In the genomic region with DNA sequence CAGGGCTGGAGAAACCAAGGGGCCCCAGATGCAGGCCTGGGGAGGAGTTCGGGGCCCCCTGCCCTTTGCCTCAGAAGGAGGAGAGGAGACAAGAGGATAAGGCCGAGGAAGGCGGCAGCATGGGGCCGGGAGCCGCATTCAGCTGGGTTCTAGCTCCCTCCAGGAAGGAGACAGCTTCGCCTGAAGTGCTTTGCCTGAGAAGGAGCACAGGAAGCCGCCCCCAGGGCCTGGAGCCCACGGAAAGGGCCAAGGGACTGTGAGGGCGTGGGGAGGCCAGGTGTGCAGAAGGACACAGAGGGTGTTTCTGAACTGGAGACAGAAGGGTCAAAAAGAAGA, we compare ENCODE assay signal across 19 cellular contexts.
DNase-seq lines count a peak whose midpoint lies in the region; ATAC-seq and TF ChIP-seq lines count a peak whose summit lies in the region.
"Had no signal": no experiment of that assay in that cellular context is flagged by ENCODE, and none has a peak within 500 bp of the region (broad histone marks: within the 10 kb centered on the region; RNA-seq: fewer than 3 reads in every experiment).

No MANE protein-coding gene starts in this region.

- no peak overlapping the region for H3K4me3 ChIP-seq in BLaER1
- no peak overlapping the region for H3K4me3 ChIP-seq in Caco-2 (ENCODE audit: low read depth, low read length)

- H3K36me3 ChIP-seq in BLaER1 (peaks cover 66% of the 10 kb centered on the region), Caco-2 (ENCODE audit: control insufficient read depth, insufficient read depth, low read length) (no peaks in the 10 kb centered on the region)

- CTCF ChIA-PET in Caco-2 (lab: Charles Lee), result no interaction called here

- no peaks in the 10 kb centered on the region for H3K27me3 Mint-ChIP-seq in T-helper 1 cell treated with Interleukin-12 subunit alpha and Interleukin-12 subunit beta and Interleukin-4 antibody, amounts not matched to agents 30 μg/mL and 1 μg/mL, for 36 hours (ENCODE audit: low read depth)
- H3K27me3 Mint-ChIP-seq in central memory CD8-positive, alpha-beta T cell, result no peaks in the 10 kb centered on the region
- no peaks in the 10 kb centered on the region for H3K27me3 Mint-ChIP-seq in Caco-2 (ENCODE audit: insufficient read depth, unreplicated experiment)
- H3K27me3 Mint-ChIP-seq: B cell had no signal

- H3K27ac ChIP-seq in BLaER1, result peak overlapping the region; percentile 49; the same call in 1 of the 2 replicates
- H3K27ac ChIP-seq: 22Rv1, KMS-11 had no signal

- H3K27me3 ChIP-seq in BLaER1 (no peaks in the 10 kb centered on the region), Caco-2 (replicated peaks; ENCODE audit: control insufficient read depth, insufficient read depth, low read length) (no peaks in the 10 kb centered on the region)

- POLR2A ChIA-PET in Caco-2 (lab: Charles Lee), result no interaction called here

- H3K36me3 Mint-ChIP-seq in T-helper 1 cell treated with Interleukin-12 subunit alpha and Interleukin-12 subunit beta and Interleukin-4 antibody, amounts not matched to agents 30 μg/mL and 1 μg/mL, for 36 hours (ENCODE audit: low read depth), result peaks cover 12% of the 10 kb centered on the region
- peaks cover 6% of the 10 kb centered on the region for H3K36me3 Mint-ChIP-seq in central memory CD8-positive, alpha-beta T cell (ENCODE audit: insufficient read depth)
- H3K36me3 Mint-ChIP-seq in Caco-2 (ENCODE audit: insufficient read depth, unreplicated experiment), result peaks cover 9% of the 10 kb centered on the region

- H3K27ac Mint-ChIP-seq in T-helper 1 cell treated with Interleukin-12 subunit alpha and Interleukin-12 subunit beta and Interleukin-4 antibody, amounts not matched to agents 30 μg/mL and 1 μg/mL, for 36 hours, result peak overlapping the region; percentile 15
- H3K27ac Mint-ChIP-seq in central memory CD8-positive, alpha-beta T cell (ENCODE audit: low read depth), result peak overlapping the region; percentile 52
- H3K27ac Mint-ChIP-seq in Caco-2 (ENCODE audit: unreplicated experiment), result no peak overlapping the region
- H3K27ac Mint-ChIP-seq: B cell had no signal

- H3K9ac ChIP-seq in BLaER1, result no peak overlapping the region
- H3K9ac ChIP-seq: KMS-11 had no signal

- H4K20me1 ChIP-seq in BLaER1, result no peaks in the 10 kb centered on the region

- no peak for TF ChIP-seq CTCF in Caco-2 (IDR thresholded peaks at IDR 0.05; ENCODE audit: insufficient read depth in 1 of 2, low read depth in 1 of 2, low read length in 1 of 2, severe bottlenecking in 1 of 2, unreplicated experiment in 1 of 2)

- H3K4me2 ChIP-seq in BLaER1, result no peak overlapping the region
- H3K4me2 ChIP-seq: KMS-11 had no signal

- no peaks in the 10 kb centered on the region for H3K4me1 Mint-ChIP-seq in T-helper 1 cell treated with Interleukin-12 subunit alpha and Interleukin-12 subunit beta and Interleukin-4 antibody, amounts not matched to agents 30 μg/mL and 1 μg/mL, for 36 hours (ENCODE audit: low read depth)
- H3K4me1 Mint-ChIP-seq in central memory CD8-positive, alpha-beta T cell, result no peaks in the 10 kb centered on the region
- no peaks in the 10 kb centered on the region for H3K4me1 Mint-ChIP-seq in Caco-2 (ENCODE audit: low read depth, unreplicated experiment)
- H3K4me1 Mint-ChIP-seq: B cell; CD14-positive monocyte; CD8-positive, alpha-beta memory T cell had no signal

- DNase-seq in T-helper 1 cell, result no peak
- no peak for DNase-seq in central memory CD8-positive, alpha-beta T cell (ENCODE audit: low spot score in 2 of 2)
- peak; percentile 42 for DNase-seq in sciatic nerve (ENCODE audit: low spot score)
- no peak for DNase-seq in Caco-2
- DNase-seq: CD8-positive, alpha-beta memory T cell; DMS153; DND-41; IMR-90; MM.1S; NCI-H446; NCI-H524 treated with DMSO at 0.1 percent for 48 hours; NCI-H774 had no signal

- ATAC-seq in central memory CD8-positive, alpha-beta T cell (replicated peaks; ENCODE audit: extremely low read depth, poor library complexity, severe bottlenecking), result no peak
- ATAC-seq in sciatic nerve (no peak), HG03280 (IDR thresholded peaks at IDR 0.05; ENCODE audit: unreplicated experiment) (no peak)

- no TSS peak for BruUV-seq in Caco-2 (replicated peaks; lab: Mats Ljungman, UMichigan)

- intact Hi-C loops in sciatic nerve (cut with DNase I), result no loop called here
- intact Hi-C loops in Caco-2 (cut with micrococcal nuclease; ENCODE audit: unreplicated experiment), result no loop called here

- peaks cover 8% of the 10 kb centered on the region for H3K9me3 Mint-ChIP-seq in T-helper 1 cell treated with Interleukin-12 subunit alpha and Interleukin-12 subunit beta and Interleukin-4 antibody, amounts not matched to agents 30 μg/mL and 1 μg/mL, for 36 hours
- no peaks in the 10 kb centered on the region for H3K9me3 Mint-ChIP-seq in central memory CD8-positive, alpha-beta T cell
- no peaks in the 10 kb centered on the region for H3K9me3 Mint-ChIP-seq in Caco-2 (ENCODE audit: unreplicated experiment)

- H3K9me3 ChIP-seq in BLaER1 (peaks cover 11% of the 10 kb centered on the region), Caco-2 (no peaks in the 10 kb centered on the region)

- H3K4me1 ChIP-seq in BLaER1 (no peaks in the 10 kb centered on the region), Caco-2 (no peaks in the 10 kb centered on the region)

- no peak overlapping the region for H3K4me3 Mint-ChIP-seq in T-helper 1 cell treated with Interleukin-12 subunit alpha and Interleukin-12 subunit beta and Interleukin-4 antibody, amounts not matched to agents 30 μg/mL and 1 μg/mL, for 36 hours
- H3K4me3 Mint-ChIP-seq in central memory CD8-positive, alpha-beta T cell, result no peak overlapping the region
- H3K4me3 Mint-ChIP-seq in Caco-2 (ENCODE audit: unreplicated experiment), result no peak overlapping the region
- H3K4me3 Mint-ChIP-seq: B cell; CD14-positive monocyte; CD8-positive, alpha-beta memory T cell had no signal
